In the genomic region with DNA sequence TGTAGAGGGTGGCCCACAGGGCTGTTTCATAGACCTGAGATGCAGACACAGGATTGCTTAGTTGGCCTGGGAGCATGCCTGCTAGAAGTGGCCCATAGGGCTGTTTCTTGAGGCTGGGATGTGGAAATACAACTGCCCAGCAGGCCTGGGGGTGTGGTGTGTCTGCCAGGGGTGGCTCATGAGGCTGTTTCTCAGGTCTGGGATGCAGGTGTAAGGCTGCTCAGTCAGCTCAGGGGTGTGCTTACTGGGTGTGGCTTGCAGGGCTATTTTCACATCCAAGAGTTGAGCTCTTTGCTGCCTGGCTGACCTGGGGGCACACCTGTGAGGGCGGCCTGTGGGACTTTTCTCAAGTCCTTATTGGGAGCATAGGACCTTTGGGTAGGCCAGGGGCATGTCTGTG, we compare ENCODE assay signal across 27 cellular contexts.
DNase-seq lines count a peak whose midpoint lies in the region; FAIRE-seq and TF ChIP-seq lines count a peak whose summit lies in the region.
"Had no signal": no experiment of that assay in that cellular context is flagged by ENCODE, and none has a peak within 500 bp of the region (broad histone marks: within the 10 kb centered on the region; RNA-seq: fewer than 3 reads in every experiment).

No MANE protein-coding gene starts in this region.

- FAIRE-seq in bronchial epithelial cell (lab: Jason Lieb, UNC), result no peak
- FAIRE-seq: A204.1, GM12892, H54, K562 had no signal

- DNase-seq in bronchial epithelial cell (ENCODE audit: low read depth), result peak; percentile 5
- peak; percentile 34 for DNase-seq in esophagus muscularis mucosa (ENCODE audit: extremely low spot score)
- no peak for DNase-seq in smooth muscle cell (lab: John Stamatoyannopoulos, UW; ENCODE audit: unreplicated experiment)
- DNase-seq in neural progenitor cell (ENCODE audit: low spot score), result no peak
- no peak for DNase-seq in cerebellum (ENCODE audit: low spot score)
- DNase-seq in DMS53 (lab: John Stamatoyannopoulos, UW), result no peak
- DNase-seq in tibial artery, result no peak
- DNase-seq: CD4-positive, alpha-beta T cell; DMS79; EL; Kasumi-1; MG63; NCI-H1417; NCI-H1694; NCI-H2029 treated with DMSO at 0.1 percent for 48 hours; NCI-H446 treated with DMSO at 0.1 percent for 48 hours; NCI-H526; NCI-H82; NK-92 treated with Interleukin-12 subunit alpha and Interleukin-12 subunit beta, amount 100 ng/mL, for 24 hours; Right ventricle myocardium superior; RPMI8226 had no signal

- TF ChIP-seq CTCF in bronchial epithelial cell (IDR thresholded peaks at IDR 0.05; ENCODE audit: insufficient read depth, low read length, severe bottlenecking) (no peak), esophagus muscularis mucosa (IDR thresholded peaks at IDR 0.05) (no peak), smooth muscle cell (IDR thresholded peaks at IDR 0.05; ENCODE audit: borderline replicate concordance, insufficient read depth, poor library complexity, severe bottlenecking) (no peak), neural progenitor cell (IDR thresholded peaks at IDR 0.05) (no peak), tibial artery (IDR thresholded peaks at IDR 0.05) (no peak)

- H3K4me2 ChIP-seq in smooth muscle cell, result no peak overlapping the region
- H3K4me2 ChIP-seq in neural progenitor cell, result no peak overlapping the region
- H3K4me2 ChIP-seq: BLaER1 had no signal

- 83% methylated on average over 1 of the region's 1 CpG for WGBS in esophagus muscularis mucosa
- WGBS in smooth muscle cell (ENCODE audit: low lambda C conversion rate), result 67% methylated on average over 1 of the region's 1 CpG

- H3K36me3 ChIP-seq in HUES6 (ENCODE audit: control insufficient read depth, insufficient read depth, low read length) (no peaks in the 10 kb centered on the region; the same call in 1 of the 2 replicates), bronchial epithelial cell (ENCODE audit: control insufficient read depth, insufficient read depth, low read length) (no peaks in the 10 kb centered on the region), esophagus muscularis mucosa (no peaks in the 10 kb centered on the region), smooth muscle cell (ENCODE audit: low read depth) (no peaks in the 10 kb centered on the region), neural progenitor cell (peaks cover 6% of the 10 kb centered on the region), tibial artery (no peaks in the 10 kb centered on the region)
- H3K36me3 ChIP-seq: BLaER1, MG63 had no signal

- H2AFZ ChIP-seq in smooth muscle cell (ENCODE audit: low read depth), result no peak overlapping the region
- H2AFZ ChIP-seq in neural progenitor cell (replicated peaks), result no peak overlapping the region

- H3K27ac ChIP-seq in HUES6 (ENCODE audit: low read depth, low read length) (peak overlapping the region; percentile 46; the same call in 1 of the 2 replicates), esophagus muscularis mucosa (replicated peaks in 1 of 4) (no peak overlapping the region), smooth muscle cell (ENCODE audit: low read depth) (peak overlapping the region; percentile 76), neural progenitor cell (no peak overlapping the region), tibial artery (no peak overlapping the region)
- H3K27ac ChIP-seq: BLaER1 had no signal

- H3K4me3 Mint-ChIP-seq in neural progenitor cell, result no peak overlapping the region
- H3K4me3 Mint-ChIP-seq: CD4-positive, alpha-beta T cell had no signal

- peaks cover 6% of the 10 kb centered on the region for H3K4me1 Mint-ChIP-seq in neural progenitor cell

- H4K20me1 ChIP-seq in smooth muscle cell (ENCODE audit: low read depth) (no peaks in the 10 kb centered on the region), neural progenitor cell (ENCODE audit: low read depth) (no peaks in the 10 kb centered on the region)
- H4K20me1 ChIP-seq: BLaER1 had no signal

- intact Hi-C loops in esophagus muscularis mucosa (cut with DNase I), result no loop called here
- intact Hi-C loops in tibial artery (cut with DNase I; ENCODE audit: low total_unique reads), result no loop called here

- H3K9me3 Mint-ChIP-seq in neural progenitor cell, result peaks cover 29% of the 10 kb centered on the region

- peaks cover 2% of the 10 kb centered on the region for H3K27me3 Mint-ChIP-seq in neural progenitor cell (ENCODE audit: insufficient read depth, low read depth)

- TF ChIP-seq POLR2A in esophagus muscularis mucosa (IDR thresholded peaks at IDR 0.05; ENCODE audit: low read depth), result no peak

- no peaks in the 10 kb centered on the region for H3F3A ChIP-seq in smooth muscle cell (ENCODE audit: low read depth)
- H3F3A ChIP-seq in neural progenitor cell (ENCODE audit: low read depth), result no peaks in the 10 kb centered on the region

- peaks cover 6% of the 10 kb centered on the region for H3K36me3 Mint-ChIP-seq in neural progenitor cell

- no peak overlapping the region for H3K9ac ChIP-seq in HUES6 (ENCODE audit: low read length)
- H3K9ac ChIP-seq in smooth muscle cell (ENCODE audit: low read depth), result no peak overlapping the region
- H3K9ac ChIP-seq in neural progenitor cell, result no peak overlapping the region
- H3K9ac ChIP-seq: BLaER1 had no signal

- H3K27ac Mint-ChIP-seq in neural progenitor cell, result no peak overlapping the region
- H3K27ac Mint-ChIP-seq: CD4-positive, alpha-beta T cell had no signal

- H3K79me2 ChIP-seq in smooth muscle cell (ENCODE audit: low read depth), result no peaks in the 10 kb centered on the region
- H3K79me2 ChIP-seq in neural progenitor cell (ENCODE audit: low read depth), result peaks cover 19% of the 10 kb centered on the region

- H3K4me1 ChIP-seq in HUES6 (ENCODE audit: control insufficient read depth, insufficient read depth, low read length) (peaks cover 17% of the 10 kb centered on the region), esophagus muscularis mucosa (peaks cover 0 to 6% (median 0%) of the 10 kb centered on the region in 4 donors), smooth muscle cell (ENCODE audit: low read depth) (no peaks in the 10 kb centered on the region), neural progenitor cell (no peaks in the 10 kb centered on the region), tibial artery (no peaks in the 10 kb centered on the region)
- H3K4me1 ChIP-seq: BLaER1 had no signal

- H3K4me3 ChIP-seq in HUES6 (ENCODE audit: low read depth, low read length) (no peak overlapping the region), bronchial epithelial cell (ENCODE audit: low read depth, low read length) (no peak overlapping the region), esophagus muscularis mucosa (no peak overlapping the region), smooth muscle cell (no peak overlapping the region), neural progenitor cell (no peak overlapping the region), tibial artery (no peak overlapping the region)
- H3K4me3 ChIP-seq: BLaER1, K562, MG63 had no signal

- H3K27me3 ChIP-seq in HUES6 (ENCODE audit: control insufficient read depth, insufficient read depth, low read length), result no peaks in the 10 kb centered on the region
- no peaks in the 10 kb centered on the region for H3K27me3 ChIP-seq in bronchial epithelial cell (ENCODE audit: control insufficient read depth, insufficient read depth, low read length)
- no peaks in the 10 kb centered on the region for H3K27me3 ChIP-seq in esophagus muscularis mucosa
- no peaks in the 10 kb centered on the region for H3K27me3 ChIP-seq in smooth muscle cell (ENCODE audit: low read depth)
- no peaks in the 10 kb centered on the region for H3K27me3 ChIP-seq in neural progenitor cell
- no peaks in the 10 kb centered on the region for H3K27me3 ChIP-seq in tibial artery
- H3K27me3 ChIP-seq: BLaER1, MG63 had no signal

- H3K9me3 ChIP-seq in HUES6 (ENCODE audit: control insufficient read depth, insufficient read depth, low read depth, low read length) (peaks cover 27% of the 10 kb centered on the region), esophagus muscularis mucosa (peaks cover 0 to 15% (median 7%) of the 10 kb centered on the region in 4 donors), smooth muscle cell (replicated peaks; ENCODE audit: low read depth) (peaks cover 7% of the 10 kb centered on the region), neural progenitor cell (ENCODE audit: low read depth) (peaks cover 7% of the 10 kb centered on the region), tibial artery (peaks cover 0 to 15% (median 5%) of the 10 kb centered on the region in 3 donors)
- H3K9me3 ChIP-seq: MG63 had no signal

- TF ChIP-seq EP300 in esophagus muscularis mucosa (IDR thresholded peaks at IDR 0.05), result no peak

Comparison
In these comparisons a context has a peak if more than half of its experiments do, and no peak if none do; other contexts are left out.
1. H3K27ac ChIP-seq: peak in HUES6 (single experiment) and smooth muscle cell (single experiment); none in esophagus muscularis mucosa (0 of 4), neural progenitor cell (single experiment) and tibial artery (0 of 2).
2. DNase-seq: peak in bronchial epithelial cell (single experiment) and esophagus muscularis mucosa (single experiment); none in smooth muscle cell (single experiment), neural progenitor cell (single experiment), cerebellum (single experiment), DMS53 (single experiment) and tibial artery (0 of 2).